Comparison of ENCODE assay signal across 8 cellular contexts in the genomic region with DNA sequence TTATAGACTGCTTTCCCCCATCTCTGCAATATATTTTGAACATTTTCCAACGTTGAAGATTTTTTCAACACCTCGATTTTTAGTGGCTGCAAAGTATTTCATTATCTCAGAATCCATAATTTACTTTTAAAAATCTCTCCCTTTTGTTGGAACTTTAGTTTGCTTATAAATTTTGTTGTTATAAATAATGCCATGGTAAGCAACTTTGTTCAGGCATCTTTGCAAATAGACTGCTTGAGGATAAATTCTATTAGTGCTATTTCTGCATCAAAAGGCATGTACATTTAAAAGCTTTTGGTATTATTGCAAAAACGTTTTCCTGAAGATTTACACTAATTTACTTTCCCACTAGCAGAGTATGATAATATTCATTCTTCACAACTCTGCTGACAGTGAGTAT.
"Had no signal": no experiment of that assay in that cellular context is flagged by ENCODE, and none has a peak within 500 bp of the region (broad histone marks: within the 10 kb centered on the region; RNA-seq: fewer than 3 reads in every experiment).

No MANE protein-coding gene starts in this region.

- H3K4me3 ChIP-seq: GM23338 had no signal

- H3K4me2 ChIP-seq: GM23338, KMS-11 had no signal

- H2AFZ ChIP-seq: GM23338 had no signal

- FAIRE-seq: H1, H54, HTR-8/SVneo had no signal

- H3K9ac ChIP-seq: KMS-11 had no signal

- H3K27ac ChIP-seq: KMS-11 had no signal

- DNase-seq: H9, HCEC 1CT, KBM-7 had no signal
